ENCODE assay signal across 9 cellular contexts in genomic region chr12:108696111-108696995, GRCh38. TPM values are rescaled to one million over a fixed set of nuclear protein-coding genes. Genes with fewer than 3 reads are reported as not detected.
DNase-seq lines count a peak whose midpoint lies in the region; ATAC-seq, FAIRE-seq and TF ChIP-seq lines count a peak whose summit lies in the region.
"Had no signal": no experiment of that assay in that cellular context is flagged by ENCODE, and none has a peak within 500 bp of the region (broad histone marks: within the 10 kb centered on the region; RNA-seq: fewer than 3 reads in every experiment).

No MANE protein-coding gene starts in this region.

- peaks cover 69% of the 10 kb centered on the region for H3K4me1 ChIP-seq in suprapubic skin

- intact Hi-C loops in activated CD4-positive, alpha-beta memory T cell treated with anti-CD3 and anti-CD28 coated beads for 36 hours (cut with micrococcal nuclease) = loop anchor here (1.0 kb wide), 1 partner anchor 27 kb away; no protein-coding TSS in a partner anchor

- TF ChIP-seq POLR2A in suprapubic skin (IDR thresholded peaks at IDR 0.05) (no peak), GM12892 (IDR thresholded peaks at IDR 0.05; ENCODE audit: low read depth, low read length) (no peak)

- TF ChIP-seq EP300 in suprapubic skin (IDR thresholded peaks at IDR 0.05) = no peak

- no peak for FAIRE-seq in GM12892 (lab: Jason Lieb, UNC)
- FAIRE-seq: G401.6 had no signal

- no peaks in the 10 kb centered on the region for H3K27me3 Mint-ChIP-seq in activated CD4-positive, alpha-beta memory T cell treated with anti-CD3 and anti-CD28 coated beads for 36 hours
- no peaks in the 10 kb centered on the region for H3K27me3 Mint-ChIP-seq in activated CD4-positive, alpha-beta memory T cell treated with anti-CD3 and anti-CD28 coated beads, Interleukin-2, amount 10 ng/mL, durations not matched to agents 7 days and 5 days
- H3K27me3 Mint-ChIP-seq in activated CD8-positive, alpha-beta T cell treated with anti-CD3 and anti-CD28 coated beads, Interleukin-2, amount 10 ng/mL, durations not matched to agents 7 days and 5 days (ENCODE audit: low read depth) = no peaks in the 10 kb centered on the region

- H3K9me3 ChIP-seq in suprapubic skin = no peaks in the 10 kb centered on the region

- CTCF ChIA-PET in activated CD4-positive, alpha-beta memory T cell treated with anti-CD3 and anti-CD28 coated beads for 36 hours (lab: Charles Lee) = interaction anchor here (0.6 to 3.8 kb wide), 5 partner anchors 28 to 255 kb away, joined by 3 to 20 read pairs (median 8); no protein-coding TSS in a partner anchor
- CTCF ChIA-PET in activated CD4-positive, alpha-beta memory T cell treated with anti-CD3 and anti-CD28 coated beads, Interleukin-2, amount 10 ng/mL, durations not matched to agents 7 days and 5 days (lab: Charles Lee) = interaction anchor here (0.7 to 1.7 kb wide), 6 partner anchors 11 to 107 kb away, joined by 3 to 6 read pairs (median 5); no protein-coding TSS in a partner anchor
- CTCF ChIA-PET in activated CD8-positive, alpha-beta T cell treated with anti-CD3 and anti-CD28 coated beads, Interleukin-2, amount 10 ng/mL, durations not matched to agents 7 days and 5 days (lab: Charles Lee) = interaction anchor here (0.6 to 3.5 kb wide), 6 partner anchors 8 to 192 kb away, joined by 3 to 18 read pairs (median 5); no protein-coding TSS in a partner anchor

- H3K36me3 Mint-ChIP-seq in activated CD4-positive, alpha-beta memory T cell treated with anti-CD3 and anti-CD28 coated beads for 36 hours = peaks cover 22% of the 10 kb centered on the region
- H3K36me3 Mint-ChIP-seq in activated CD4-positive, alpha-beta memory T cell treated with anti-CD3 and anti-CD28 coated beads, Interleukin-2, amount 10 ng/mL, durations not matched to agents 7 days and 5 days (ENCODE audit: low read depth) = peaks cover 14% of the 10 kb centered on the region
- H3K36me3 Mint-ChIP-seq in activated CD8-positive, alpha-beta T cell treated with anti-CD3 and anti-CD28 coated beads, Interleukin-2, amount 10 ng/mL, durations not matched to agents 7 days and 5 days (ENCODE audit: low read depth) = peaks cover 36% of the 10 kb centered on the region

- no peaks in the 10 kb centered on the region for H3K9me3 Mint-ChIP-seq in activated CD4-positive, alpha-beta memory T cell treated with anti-CD3 and anti-CD28 coated beads for 36 hours
- H3K9me3 Mint-ChIP-seq in activated CD4-positive, alpha-beta memory T cell treated with anti-CD3 and anti-CD28 coated beads, Interleukin-2, amount 10 ng/mL, durations not matched to agents 7 days and 5 days = no peaks in the 10 kb centered on the region
- H3K9me3 Mint-ChIP-seq in activated CD8-positive, alpha-beta T cell treated with anti-CD3 and anti-CD28 coated beads, Interleukin-2, amount 10 ng/mL, durations not matched to agents 7 days and 5 days (ENCODE audit: insufficient read depth) = no peaks in the 10 kb centered on the region

- H3K4me1 Mint-ChIP-seq in activated CD4-positive, alpha-beta memory T cell treated with anti-CD3 and anti-CD28 coated beads for 36 hours (ENCODE audit: low read depth) = peaks cover 48% of the 10 kb centered on the region
- peaks cover 48% of the 10 kb centered on the region for H3K4me1 Mint-ChIP-seq in activated CD4-positive, alpha-beta memory T cell treated with anti-CD3 and anti-CD28 coated beads, Interleukin-2, amount 10 ng/mL, durations not matched to agents 7 days and 5 days
- H3K4me1 Mint-ChIP-seq in activated CD8-positive, alpha-beta T cell treated with anti-CD3 and anti-CD28 coated beads, Interleukin-2, amount 10 ng/mL, durations not matched to agents 7 days and 5 days (ENCODE audit: low read depth) = peaks cover 54% of the 10 kb centered on the region

- no peaks in the 10 kb centered on the region for H3K27me3 ChIP-seq in suprapubic skin

- H3K27ac Mint-ChIP-seq in activated CD4-positive, alpha-beta memory T cell treated with anti-CD3 and anti-CD28 coated beads for 36 hours = no peak overlapping the region
- H3K27ac Mint-ChIP-seq in activated CD4-positive, alpha-beta memory T cell treated with anti-CD3 and anti-CD28 coated beads, Interleukin-2, amount 10 ng/mL, durations not matched to agents 7 days and 5 days = no peak overlapping the region
- peak overlapping the region; percentile 21 for H3K27ac Mint-ChIP-seq in activated CD8-positive, alpha-beta T cell treated with anti-CD3 and anti-CD28 coated beads, Interleukin-2, amount 10 ng/mL, durations not matched to agents 7 days and 5 days

- DNase-seq in activated CD4-positive, alpha-beta memory T cell treated with anti-CD3 and anti-CD28 coated beads for 36 hours = peak; percentile 47
- DNase-seq in activated CD4-positive, alpha-beta memory T cell treated with anti-CD3 and anti-CD28 coated beads, Interleukin-2, amount 10 ng/mL, durations not matched to agents 7 days and 5 days = no peak
- DNase-seq in activated CD8-positive, alpha-beta T cell treated with anti-CD3 and anti-CD28 coated beads, Interleukin-2, amount 10 ng/mL, durations not matched to agents 7 days and 5 days = peak; percentile 35
- DNase-seq in hepatic stellate cell (ENCODE audit: low spot score) (peak; percentile 42), suprapubic skin (ENCODE audit: low spot score in 2 of 2) (no peak), GM12892 (ENCODE audit: insufficient read length) (no peak), SIG-M5 treated with dmso at 0.1 percent for 504 hours (lab: John Stamatoyannopoulos, UW; ENCODE audit: unreplicated experiment) (no peak)
- no peak for DNase-seq in activated effector memory CD4-positive, alpha-beta T cell treated with anti-CD3 and anti-CD28 coated beads, Interleukin-2, amount 50 U/mL, for 16 hours

- peak overlapping the region; percentile 8 for H3K4me3 ChIP-seq in suprapubic skin

- H3K36me3 ChIP-seq in suprapubic skin = peaks cover 13% of the 10 kb centered on the region

- peak; percentile 35 for ATAC-seq in activated CD8-positive, alpha-beta T cell treated with anti-CD3 and anti-CD28 coated beads, Interleukin-2, amount 10 ng/mL, durations not matched to agents 7 days and 5 days

- no peak overlapping the region for H3K4me3 Mint-ChIP-seq in activated CD4-positive, alpha-beta memory T cell treated with anti-CD3 and anti-CD28 coated beads for 36 hours
- H3K4me3 Mint-ChIP-seq in activated CD4-positive, alpha-beta memory T cell treated with anti-CD3 and anti-CD28 coated beads, Interleukin-2, amount 10 ng/mL, durations not matched to agents 7 days and 5 days = no peak overlapping the region
- H3K4me3 Mint-ChIP-seq in activated CD8-positive, alpha-beta T cell treated with anti-CD3 and anti-CD28 coated beads, Interleukin-2, amount 10 ng/mL, durations not matched to agents 7 days and 5 days = no peak overlapping the region

- POLR2A ChIA-PET in activated CD4-positive, alpha-beta memory T cell treated with anti-CD3 and anti-CD28 coated beads for 36 hours (lab: Charles Lee) = interaction anchor here (1.3 to 2.3 kb wide), 4 partner anchors 29 to 63 kb away, joined by 3 to 10 read pairs (median 7); partner anchors contain the start of gene SELPLG
- POLR2A ChIA-PET in activated CD4-positive, alpha-beta memory T cell treated with anti-CD3 and anti-CD28 coated beads, Interleukin-2, amount 10 ng/mL, durations not matched to agents 7 days and 5 days (lab: Charles Lee) = interaction anchor here (0.9 to 2.0 kb wide), 3 partner anchors 11 to 34 kb away, joined by 3 to 10 read pairs (median 5); no protein-coding TSS in a partner anchor
- POLR2A ChIA-PET in activated CD8-positive, alpha-beta T cell treated with anti-CD3 and anti-CD28 coated beads, Interleukin-2, amount 10 ng/mL, durations not matched to agents 7 days and 5 days (lab: Charles Lee) = interaction anchor here (1.1 kb wide), 1 partner anchor 10 kb away, joined by 3 read pairs; no protein-coding TSS in a partner anchor

- no peak for TF ChIP-seq CTCF in suprapubic skin (IDR thresholded peaks at IDR 0.05)

- WGBS in suprapubic skin = 32% methylated on average over 9 of the region's 9 CpGs

- H3K27ac ChIP-seq in suprapubic skin = peak overlapping the region; percentile 82

RNA-seq across cellular contexts. Expression of gene CORO1C, which starts 35.0 kb away (rescaled TPM):
- 10 to 100 TPM; 62.1 to 70.9 TPM for total RNA-seq in activated CD4-positive, alpha-beta memory T cell treated with anti-CD3 and anti-CD28 coated beads for 36 hours
- total RNA-seq in activated CD4-positive, alpha-beta memory T cell treated with anti-CD3 and anti-CD28 coated beads, Interleukin-2, amount 10 ng/mL, durations not matched to agents 7 days and 5 days = 10 to 100 TPM; 30.9 to 35.7 TPM
- total RNA-seq in activated CD8-positive, alpha-beta T cell treated with anti-CD3 and anti-CD28 coated beads, Interleukin-2, amount 10 ng/mL, durations not matched to agents 7 days and 5 days = 10 to 100 TPM; 66.3 to 69.2 TPM
- total RNA-seq in suprapubic skin = 100 to 1,000 TPM; 117 to 175 (median 142) TPM
- polyA plus RNA-seq in GM12892 (2012; ENCODE audit: missing spikeins) = 107 TPM

Comparison
In these comparisons a context has a peak if more than half of its experiments do, and no peak if none do; other contexts are left out.
1. DNase-seq: peak in activated CD4-positive, alpha-beta memory T cell treated with anti-CD3 and anti-CD28 coated beads for 36 hours (single experiment), activated CD8-positive, alpha-beta T cell treated with anti-CD3 and anti-CD28 coated beads, Interleukin-2, amount 10 ng/mL, durations not matched to agents 7 days and 5 days (single experiment) and hepatic stellate cell (single experiment); none in activated CD4-positive, alpha-beta memory T cell treated with anti-CD3 and anti-CD28 coated beads, Interleukin-2, amount 10 ng/mL, durations not matched to agents 7 days and 5 days (single experiment), suprapubic skin (0 of 2), GM12892 (single experiment), activated effector memory CD4-positive, alpha-beta T cell treated with anti-CD3 and anti-CD28 coated beads, Interleukin-2, amount 50 U/mL, for 16 hours (single experiment) and SIG-M5 treated with dmso at 0.1 percent for 504 hours (single experiment).